In genomic region chr17:57849874-57850754, GRCh38 we compare ENCODE assay signal across 8 cellular contexts. TPM values are rescaled to one million over a fixed set of nuclear protein-coding genes. Genes with fewer than 3 reads are reported as not detected.
DNase-seq lines count a peak whose midpoint lies in the region; ATAC-seq and TF ChIP-seq lines count a peak whose summit lies in the region.

TSS of gene MRPS23 (minus strand) at chr17:57850044. CDS start at chr17:57850010, 34 bp downstream.

- no peak for TF ChIP-seq CTCF in GM20000 (IDR thresholded peaks at IDR 0.05; ENCODE audit: extremely low read depth, missing control alignments)

- no peaks in the 10 kb centered on the region for H3K9me3 Mint-ChIP-seq in effector memory CD8-positive, alpha-beta T cell
- H3K9me3 Mint-ChIP-seq in memory B cell, result no peaks in the 10 kb centered on the region

- CTCF ChIA-PET in activated CD8-positive, alpha-beta memory T cell treated with anti-CD3 and anti-CD28 coated beads for 36 hours (lab: Charles Lee), result interaction anchor here (0.7 to 3.6 kb wide), 5 partner anchors 16 to 150 kb away, joined by 3 to 21 read pairs (median 4); no protein-coding TSS in a partner anchor

- H3K27ac Mint-ChIP-seq in effector memory CD8-positive, alpha-beta T cell, result peak within 1 kb of the TSS; percentile 98
- H3K27ac Mint-ChIP-seq in memory B cell, result peak within 1 kb of the TSS; percentile 99

- H3K36me3 Mint-ChIP-seq in effector memory CD8-positive, alpha-beta T cell (ENCODE audit: insufficient read depth), result peaks cover 33% of the 10 kb centered on the region
- peaks cover 9% of the 10 kb centered on the region for H3K36me3 Mint-ChIP-seq in memory B cell

- POLR2A ChIA-PET in activated CD8-positive, alpha-beta memory T cell treated with anti-CD3 and anti-CD28 coated beads for 36 hours (lab: Charles Lee), result interaction anchor here (0.7 to 1.4 kb wide), 7 partner anchors 17 to 489 kb away, joined by 3 to 7 read pairs (median 3); partner anchors contain the start of genes SRSF1 and VEZF1

- H3K27me3 Mint-ChIP-seq in effector memory CD8-positive, alpha-beta T cell, result no peaks in the 10 kb centered on the region
- no peaks in the 10 kb centered on the region for H3K27me3 Mint-ChIP-seq in memory B cell

- ATAC-seq in effector memory CD8-positive, alpha-beta T cell (replicated peaks), result peak; percentile 92
- peak; percentile 88 for ATAC-seq in memory B cell (ENCODE audit: low read depth)

- DNase-seq in CMK (ENCODE audit: low read depth) (peak; percentile 98), GM20000 (ENCODE audit: low spot score) (peak; percentile 96), HT-29 (ENCODE audit: low spot score) (peak; percentile 97), NOMO-1 (lab: John Stamatoyannopoulos, UW; ENCODE audit: unreplicated experiment in 2 of 2) (peak; percentile 98 to 99), memory B cell (ENCODE audit: low spot score in 2 of 2) (peak; percentile 89 to 93)
- peak; percentile 93 to 95 (median 95) for DNase-seq in effector memory CD8-positive, alpha-beta T cell
- peak; percentile 92 for DNase-seq in stimulated activated CD8-positive, alpha-beta memory T cell treated with anti-CD3 and anti-CD28 coated beads, Interleukin-12 subunit alpha, Interleukin-12 subunit beta, amount 100 ng/mL, for 24 hours (ENCODE audit: extremely low read depth)

- peak within 1 kb of the TSS; percentile 90 to 95 for H3K4me3 Mint-ChIP-seq in effector memory CD8-positive, alpha-beta T cell
- peak within 1 kb of the TSS; percentile 97 for H3K4me3 Mint-ChIP-seq in memory B cell

- peaks cover 28 to 30% of the 10 kb centered on the region in 2 donors for H3K4me1 Mint-ChIP-seq in effector memory CD8-positive, alpha-beta T cell (ENCODE audit: low read depth in 2 of 2)
- peaks cover 17% of the 10 kb centered on the region for H3K4me1 Mint-ChIP-seq in memory B cell

RNA-seq across cellular contexts. Expression of gene MRPS23, which starts in this region (rescaled TPM):
- total RNA-seq in HT-29 (2014; rRNA removed; shearing (Covaris generic)), result 39.9 and 52.7 TPM in 2 replicates
- total RNA-seq in activated CD8-positive, alpha-beta memory T cell treated with anti-CD3 and anti-CD28 coated beads for 36 hours, result 10 to 100 TPM; 87.1 to 88.4 TPM

Comparison
In these comparisons a context has a peak if more than half of its experiments do, and no peak if none do; other contexts are left out.
1. Peak in every context shown above with its lines: DNase-seq and ATAC-seq.